In the genomic region with DNA sequence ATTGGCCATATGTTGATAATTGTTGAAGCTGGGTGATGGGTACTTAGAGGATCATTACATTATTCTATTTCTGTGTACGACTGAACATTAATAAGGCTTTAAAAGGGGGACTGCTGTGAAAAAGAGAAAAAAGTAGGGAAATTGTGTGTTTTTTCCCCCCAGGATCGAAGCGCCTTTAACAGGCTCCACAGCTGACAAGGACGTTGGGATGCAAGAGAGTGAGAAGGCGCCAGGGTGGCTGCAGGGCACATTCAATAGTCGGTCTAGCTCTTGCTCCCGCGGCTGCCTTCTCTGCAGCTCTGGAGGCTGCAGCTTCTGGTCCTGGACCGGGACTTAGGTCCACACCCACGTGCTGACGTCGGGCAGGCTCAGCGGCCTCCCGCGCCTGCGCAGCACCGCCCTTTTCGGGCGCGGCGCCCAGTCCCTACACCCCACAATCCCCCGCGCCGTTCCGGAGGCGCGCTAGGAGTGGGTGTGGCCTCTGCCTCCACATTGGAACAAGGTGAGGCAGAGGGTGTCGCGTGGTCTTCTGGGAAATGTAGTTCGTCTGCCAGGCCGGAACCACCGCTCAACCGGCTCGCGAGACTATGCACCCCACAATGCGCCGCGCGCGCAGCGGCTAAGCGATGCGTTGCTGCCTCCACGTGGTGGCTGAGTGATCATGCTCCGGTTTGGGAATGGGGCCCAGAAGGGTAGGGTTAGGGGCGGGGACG, we compare ENCODE assay signal across 8 cellular contexts. TPM values are rescaled to one million over a fixed set of nuclear protein-coding genes. Genes with fewer than 3 reads are reported as not detected.
DNase-seq lines count a peak whose midpoint lies in the region; ATAC-seq and TF ChIP-seq lines count a peak whose summit lies in the region.

No MANE protein-coding gene starts in this region.

- TF ChIP-seq CTCF in GM12875 (IDR thresholded peaks at IDR 0.05; ENCODE audit: borderline replicate concordance, insufficient read depth, low read depth, low read length) (peak; percentile 97), heart right ventricle (IDR thresholded peaks at IDR 0.05) (peak; percentile 61 to 96 (median 88))

- no peaks in the 10 kb centered on the region for H3K9me3 ChIP-seq in heart right ventricle

- 0% methylated on average over 47 of the region's 47 CpGs for WGBS in heart right ventricle, 2 donors

- H3K27ac ChIP-seq in heart right ventricle: peak overlapping the region in 9 of 10 donors; percentile 48 to 88 (median 68)

- intact Hi-C loops in heart right ventricle (cut with DNase I) (loop anchor here (1.0 to 10.0 kb wide), 20 partner anchors 31 to 1634 kb away; a partner anchor contains a TSS), posterior vena cava (cut with DNase I) (loop anchor here in 1 of 2 donors (10.0 kb wide), 2 partner anchors 187 to 217 kb away; a partner anchor contains a TSS)

- peaks cover 0 to 9% (median 0%) of the 10 kb centered on the region in 7 donors for H3K27me3 ChIP-seq in heart right ventricle

- ATAC-seq in HG02798 (IDR thresholded peaks at IDR 0.05; ENCODE audit: poor library complexity, unreplicated experiment) (peak; percentile 97), heart right ventricle (peak; percentile 99 to 100 (median 100))

- peak overlapping the region; percentile 17 for H3K4me3 ChIP-seq in GM12875 (ENCODE audit: low read depth, low read length)
- H3K4me3 ChIP-seq in heart right ventricle: peak overlapping the region in 7 of 10 donors; percentile 20 to 43 (median 34)

- no peaks in the 10 kb centered on the region for H3K36me3 ChIP-seq in heart right ventricle

- peaks cover 3 to 42% (median 14%) of the 10 kb centered on the region in 9 donors for H3K4me1 ChIP-seq in heart right ventricle

- DNase-seq in NCI-H1417 treated with DMSO at 0.1 percent for 48 hours (lab: John Stamatoyannopoulos, UW): peak; percentile 92
- peak; percentile 100 for DNase-seq in SW480 (ENCODE audit: low spot score)
- DNase-seq in amniotic epithelial cell (ENCODE audit: low read depth): peak; percentile 99
- DNase-seq in heart right ventricle: peak; percentile 99
- peak; percentile 100 for DNase-seq in posterior vena cava (ENCODE audit: low spot score)
- peak; percentile 99 for DNase-seq in ureter (ENCODE audit: low spot score)

RNA-seq across cellular contexts. Expression of a gene that starts 4.9 kb away (rescaled TPM):
- total RNA-seq in heart right ventricle: 1 to 10 TPM; 3.4 to 9.6 (median 5.8) TPM
- 1 to 10 TPM; 3.7 to 8.2 TPM for polyA plus RNA-seq in heart right ventricle
- total RNA-seq in posterior vena cava: 10 to 100 TPM; 13.3 to 14.2 TPM
- 9.6 TPM for total RNA-seq in ureter

RNA-seq across cellular contexts. Expression of a gene that starts 23.2 kb away (rescaled TPM):
- total RNA-seq in heart right ventricle: 100 to 1,000 TPM in 1 of 10 donors, 10 to 100 TPM in 6, 1 to 10 TPM in 3; 8.4 to 122 (median 18.2) TPM
- polyA plus RNA-seq in heart right ventricle: 10 to 100 TPM; 23.9 to 60.9 TPM
- 10 to 100 TPM; 58.8 to 96.5 TPM for total RNA-seq in posterior vena cava
- total RNA-seq in ureter: 18.7 TPM

RNA-seq across cellular contexts. Expression of a gene that starts 29.0 kb away (rescaled TPM):
- total RNA-seq in heart right ventricle (10 to 100 TPM in 1 of 10 donors, 1 to 10 TPM in 9; 1.7 to 22.8 (median 4.5) TPM), posterior vena cava (10 to 100 TPM; 12.4 to 13.4 TPM), ureter (6.8 TPM)
- polyA plus RNA-seq in heart right ventricle: 10 to 100 TPM; 10.6 to 17.6 TPM

RNA-seq across cellular contexts. Expression of a gene that starts 31.0 kb away (rescaled TPM):
- 1 to 10 TPM in 9 of 10 donors, under 1 TPM in 1; 0.66 to 7.8 (median 3.7) TPM for total RNA-seq in heart right ventricle
- 1 to 10 TPM; 2.3 to 4.8 TPM for polyA plus RNA-seq in heart right ventricle
- total RNA-seq in posterior vena cava: 10 to 100 TPM in 1 of 2 donors, 1 to 10 TPM in 1; 7.9 to 10.3 TPM
- total RNA-seq in ureter: 14.1 TPM

Comparison
In these comparisons a context has a peak if more than half of its experiments do, and no peak if none do; other contexts are left out.
1. Peak in every context shown above with its lines: DNase-seq, ATAC-seq, H3K4me3 ChIP-seq and H3K27ac ChIP-seq.